8 cellular contexts compared by ENCODE assay signal in the genomic region with DNA sequence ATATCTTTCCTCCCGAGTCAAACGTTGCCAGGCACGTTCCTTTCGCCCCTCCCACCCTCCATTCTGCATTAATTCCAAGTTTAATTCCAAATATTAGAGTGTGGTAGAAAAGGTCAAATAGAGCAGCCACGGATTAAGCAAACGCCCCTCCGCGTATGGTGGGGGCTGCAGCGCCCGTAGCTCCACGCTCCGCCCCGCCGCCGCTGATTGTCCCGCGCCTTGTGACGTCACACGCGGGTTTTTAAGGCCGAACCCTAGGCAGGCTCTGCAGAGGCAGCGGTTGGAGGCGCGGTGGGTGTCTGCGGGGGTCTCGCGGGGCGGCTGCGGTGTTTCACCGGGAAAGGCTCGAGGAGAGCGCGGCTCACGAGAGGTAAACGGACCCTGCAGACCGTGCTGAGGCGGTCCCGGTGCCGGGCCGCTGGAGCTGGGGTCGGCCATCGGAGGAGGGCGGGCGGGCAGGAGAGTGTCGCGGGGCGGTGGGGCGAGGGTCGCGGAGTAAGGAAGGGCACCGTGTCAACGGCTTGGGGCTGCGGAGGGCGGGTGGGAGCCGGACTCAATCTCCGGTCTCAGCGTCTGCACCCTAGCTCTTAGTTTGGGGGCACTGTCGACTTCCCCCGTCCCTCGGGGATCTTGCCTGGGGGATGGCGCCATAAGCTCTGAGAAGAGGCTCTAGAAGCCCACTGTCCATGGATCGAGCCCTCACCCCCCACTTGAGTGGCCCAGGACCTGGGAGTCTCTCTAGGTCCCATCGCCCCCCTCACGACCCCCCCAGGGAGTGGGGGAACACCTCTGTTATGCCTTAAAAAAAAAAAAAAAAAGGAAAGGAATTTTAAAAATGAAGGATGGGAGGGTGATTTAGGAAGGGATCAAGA. TPM values are rescaled to one million over a fixed set of nuclear protein-coding genes. Genes with fewer than 3 reads are reported as not detected.
DNase-seq lines count a peak whose midpoint lies in the region; TF ChIP-seq lines count a peak whose summit lies in the region.

A gene with protein sequence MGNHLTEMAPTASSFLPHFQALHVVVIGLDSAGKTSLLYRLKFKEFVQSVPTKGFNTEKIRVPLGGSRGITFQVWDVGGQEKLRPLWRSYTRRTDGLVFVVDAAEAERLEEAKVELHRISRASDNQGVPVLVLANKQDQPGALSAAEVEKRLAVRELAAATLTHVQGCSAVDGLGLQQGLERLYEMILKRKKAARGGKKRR (plus strand): TSS at position 270 of the 872 bp plus-strand sequence. CDS start 740 bp downstream, outside the sequence.

- no peaks in the 10 kb centered on the region for H3K9me2 ChIP-seq in neural cell (ENCODE audit: insufficient read depth, low read length)
- no peaks in the 10 kb centered on the region for H3K9me2 ChIP-seq in Karpas-422 (replicated peaks; ENCODE audit: insufficient read depth, low read length)

- H4K20me1 ChIP-seq in neural cell (ENCODE audit: insufficient read depth) = no peaks in the 10 kb centered on the region
- H4K20me1 ChIP-seq in Karpas-422 (ENCODE audit: insufficient read depth, low read depth, low read length) = no peaks in the 10 kb centered on the region

- peak within 1 kb of the TSS; percentile 74 for H2AFZ ChIP-seq in neural cell (ENCODE audit: low read depth, low read length)
- no peak within 1 kb of the TSS for H2AFZ ChIP-seq in Karpas-422 (ENCODE audit: low read length)

- H3K36me3 ChIP-seq in neural cell (ENCODE audit: insufficient read depth, low read length) (no peaks in the 10 kb centered on the region), Karpas-422 (ENCODE audit: insufficient read depth, low read length) (no peaks in the 10 kb centered on the region)

- H3K27ac ChIP-seq in neural cell (ENCODE audit: low read length) = peak within 1 kb of the TSS; percentile 73
- no peak within 1 kb of the TSS for H3K27ac ChIP-seq in Karpas-422 (ENCODE audit: low read length)

- peaks cover 24% of the 10 kb centered on the region for H3K4me1 Mint-ChIP-seq in stimulated activated naive CD8-positive, alpha-beta T cell treated with anti-CD3 and anti-CD28 coated beads, Interleukin-15, Interleukin-2, amounts not matched to agents 100 ng/mL and 50 ng/mL, for 24 hours (ENCODE audit: low read depth)

- no peaks in the 10 kb centered on the region for H3K9me3 Mint-ChIP-seq in stimulated activated naive CD8-positive, alpha-beta T cell treated with anti-CD3 and anti-CD28 coated beads, Interleukin-15, Interleukin-2, amounts not matched to agents 100 ng/mL and 50 ng/mL, for 24 hours

- peak within 1 kb of the TSS; percentile 85 for H3K27ac Mint-ChIP-seq in stimulated activated naive CD8-positive, alpha-beta T cell treated with anti-CD3 and anti-CD28 coated beads, Interleukin-15, Interleukin-2, amounts not matched to agents 100 ng/mL and 50 ng/mL, for 24 hours

- H3K27me3 Mint-ChIP-seq in stimulated activated naive CD8-positive, alpha-beta T cell treated with anti-CD3 and anti-CD28 coated beads, Interleukin-15, Interleukin-2, amounts not matched to agents 100 ng/mL and 50 ng/mL, for 24 hours = no peaks in the 10 kb centered on the region

- POLR2A ChIA-PET in GM10248 (lab: Yijun Ruan, JAX) = interaction anchor here (0.5 to 2.6 kb wide), 5 partner anchors 11 to 451 kb away, joined by 4 to 12 read pairs (median 8); partner anchors contain the start of gene DHX8

- CTCF ChIA-PET in GM10248 (lab: Yijun Ruan, JAX) = interaction anchor here (1.0 to 11.8 kb wide), 4 partner anchors 18 to 177 kb away, joined by 3 to 266 read pairs (median 3); partner anchors contain the start of gene DHX8

- H3F3A ChIP-seq in neural cell (ENCODE audit: insufficient read depth, low read length, poor library complexity, severe bottlenecking) = no peaks in the 10 kb centered on the region

- H3K4me2 ChIP-seq in neural cell (ENCODE audit: low read length) (peak within 1 kb of the TSS; percentile 86), Karpas-422 (ENCODE audit: low read depth, low read length, poor library complexity, severe bottlenecking) (no peak within 1 kb of the TSS)

- no peaks in the 10 kb centered on the region for H3K4me1 ChIP-seq in Karpas-422 (ENCODE audit: low read length)

- H3K4me3 ChIP-seq in LNCaP clone FGC (ENCODE audit: low read depth, low read length) (peak within 1 kb of the TSS; percentile 57), neural cell (ENCODE audit: low read length) (peak within 1 kb of the TSS; percentile 84), Karpas-422 (ENCODE audit: low read length) (no peak within 1 kb of the TSS)

- H3K36me3 Mint-ChIP-seq in stimulated activated naive CD8-positive, alpha-beta T cell treated with anti-CD3 and anti-CD28 coated beads, Interleukin-15, Interleukin-2, amounts not matched to agents 100 ng/mL and 50 ng/mL, for 24 hours (ENCODE audit: low read depth) = no peaks in the 10 kb centered on the region

- H3K9ac ChIP-seq in neural cell (ENCODE audit: low read length) = peak within 1 kb of the TSS; percentile 84
- no peak within 1 kb of the TSS for H3K9ac ChIP-seq in Karpas-422 (ENCODE audit: low read length)

- TF ChIP-seq RAD21 in neural cell (conservative IDR thresholded peaks at IDR 0.05) = no peak

- H3K9me3 ChIP-seq in neural cell (ENCODE audit: low read length) = no peaks in the 10 kb centered on the region
- H3K9me3 ChIP-seq in Karpas-422 (ENCODE audit: low read length) = no peaks in the 10 kb centered on the region

- TF ChIP-seq EP300 in neural cell (conservative IDR thresholded peaks at IDR 0.05; ENCODE audit: poor library complexity, severe bottlenecking) = peak; percentile 56

- H3K79me2 ChIP-seq in neural cell (replicated peaks; ENCODE audit: insufficient read depth, low read length) = peaks cover 31% of the 10 kb centered on the region
- H3K79me2 ChIP-seq in Karpas-422 (ENCODE audit: low read length) = no peaks in the 10 kb centered on the region

- no peaks in the 10 kb centered on the region for H3K27me3 ChIP-seq in neural cell (ENCODE audit: insufficient read depth, low read depth, low read length)
- H3K27me3 ChIP-seq in Karpas-422 (ENCODE audit: low read length) = no peaks in the 10 kb centered on the region

- no peak for TF ChIP-seq CTCF in GM10248 (IDR thresholded peaks at IDR 0.05; ENCODE audit: control extremely low read depth, extremely low read depth, low read depth, missing control alignments)
- TF ChIP-seq CTCF in LNCaP clone FGC (IDR thresholded peaks at IDR 0.05; ENCODE audit: control insufficient read depth, extremely low read depth, insufficient read depth) = no peak
- TF ChIP-seq CTCF in neural cell (IDR thresholded peaks at IDR 0.05; ENCODE audit: poor library complexity, severe bottlenecking) = no peak

- peak within 1 kb of the TSS; percentile 89 for H3K4me3 Mint-ChIP-seq in stimulated activated naive CD8-positive, alpha-beta T cell treated with anti-CD3 and anti-CD28 coated beads, Interleukin-15, Interleukin-2, amounts not matched to agents 100 ng/mL and 50 ng/mL, for 24 hours

- peak; percentile 75 for DNase-seq in GM10248 (ENCODE audit: extremely low spot score)
- DNase-seq in LNCaP clone FGC (ENCODE audit: low read depth) = no peak
- DNase-seq in SHP77 treated with DMSO at 0.1 percent for 48 hours (lab: John Stamatoyannopoulos, UW) = peak; percentile 60
- DNase-seq in activated gamma-delta T cell treated with Interleukin-2 at 50 U/mL for 16 hours = peak; percentile 78
- DNase-seq in fibroblast of the conjunctiva (ENCODE audit: low read depth) = peak; percentile 49
- no peak for DNase-seq in Karpas-422

TF ChIP-seq in neural cell, 6 proteins besides CTCF, POLR2A, EP300 and RAD21:
- TF ChIP-seq MXI1 (conservative IDR thresholded peaks at IDR 0.05; ENCODE audit: poor library complexity, severe bottlenecking) = peak; percentile 64
- peak; percentile 98 for TF ChIP-seq POLR2AphosphoS5 (IDR thresholded peaks at IDR 0.05)
- TF ChIP-seq, protein P1, sequence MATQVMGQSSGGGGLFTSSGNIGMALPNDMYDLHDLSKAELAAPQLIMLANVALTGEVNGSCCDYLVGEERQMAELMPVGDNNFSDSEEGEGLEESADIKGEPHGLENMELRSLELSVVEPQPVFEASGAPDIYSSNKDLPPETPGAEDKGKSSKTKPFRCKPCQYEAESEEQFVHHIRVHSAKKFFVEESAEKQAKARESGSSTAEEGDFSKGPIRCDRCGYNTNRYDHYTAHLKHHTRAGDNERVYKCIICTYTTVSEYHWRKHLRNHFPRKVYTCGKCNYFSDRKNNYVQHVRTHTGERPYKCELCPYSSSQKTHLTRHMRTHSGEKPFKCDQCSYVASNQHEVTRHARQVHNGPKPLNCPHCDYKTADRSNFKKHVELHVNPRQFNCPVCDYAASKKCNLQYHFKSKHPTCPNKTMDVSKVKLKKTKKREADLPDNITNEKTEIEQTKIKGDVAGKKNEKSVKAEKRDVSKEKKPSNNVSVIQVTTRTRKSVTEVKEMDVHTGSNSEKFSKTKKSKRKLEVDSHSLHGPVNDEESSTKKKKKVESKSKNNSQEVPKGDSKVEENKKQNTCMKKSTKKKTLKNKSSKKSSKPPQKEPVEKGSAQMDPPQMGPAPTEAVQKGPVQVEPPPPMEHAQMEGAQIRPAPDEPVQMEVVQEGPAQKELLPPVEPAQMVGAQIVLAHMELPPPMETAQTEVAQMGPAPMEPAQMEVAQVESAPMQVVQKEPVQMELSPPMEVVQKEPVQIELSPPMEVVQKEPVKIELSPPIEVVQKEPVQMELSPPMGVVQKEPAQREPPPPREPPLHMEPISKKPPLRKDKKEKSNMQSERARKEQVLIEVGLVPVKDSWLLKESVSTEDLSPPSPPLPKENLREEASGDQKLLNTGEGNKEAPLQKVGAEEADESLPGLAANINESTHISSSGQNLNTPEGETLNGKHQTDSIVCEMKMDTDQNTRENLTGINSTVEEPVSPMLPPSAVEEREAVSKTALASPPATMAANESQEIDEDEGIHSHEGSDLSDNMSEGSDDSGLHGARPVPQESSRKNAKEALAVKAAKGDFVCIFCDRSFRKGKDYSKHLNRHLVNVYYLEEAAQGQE (IDR thresholded peaks at IDR 0.05; ENCODE audit: borderline replicate concordance) = peak; percentile 85
- TF ChIP-seq EZH2 (IDR thresholded peaks at IDR 0.05; ENCODE audit: borderline replicate concordance, insufficient read depth, low read length, poor library complexity, severe bottlenecking) = no peak
- peak; percentile 96 for TF ChIP-seq TAF1 (IDR thresholded peaks at IDR 0.05; ENCODE audit: low read depth)
- TF ChIP-seq SMC3 (conservative IDR thresholded peaks at IDR 0.05; ENCODE audit: poor library complexity) = peak; percentile 38

RNA-seq across cellular contexts. Expression of the gene that starts here (rescaled TPM):
- polyA plus RNA-seq in neural cell = 10.6 and 17.0 TPM in 2 replicates
- polyA minus RNA-seq in neural cell = 12.4 and 15.5 TPM in 2 replicates
- not detected in 2 replicates for total RNA-seq in Karpas-422 (2014; rRNA removed; shearing (Covaris generic); ENCODE audit: low replicate concordance)

Comparison
In these comparisons a context has a peak if more than half of its experiments do, and no peak if none do; other contexts are left out.
1. DNase-seq: peak in GM10248 (single experiment), SHP77 treated with DMSO at 0.1 percent for 48 hours (single experiment), activated gamma-delta T cell treated with Interleukin-2 at 50 U/mL for 16 hours (single experiment) and fibroblast of the conjunctiva (single experiment); none in LNCaP clone FGC (single experiment) and Karpas-422 (single experiment).